In genomic region chr2:12861344-12861942, GRCh38 we compare ENCODE assay signal across 10 cellular contexts.
DNase-seq lines count a peak whose midpoint lies in the region; ATAC-seq and TF ChIP-seq lines count a peak whose summit lies in the region.
"Had no signal": no experiment of that assay in that cellular context is flagged by ENCODE, and none has a peak within 500 bp of the region (broad histone marks: within the 10 kb centered on the region; RNA-seq: fewer than 3 reads in every experiment).

No MANE protein-coding gene starts in this region.

- no peaks in the 10 kb centered on the region for H3K36me3 ChIP-seq in thyroid gland
- H3K36me3 ChIP-seq: tibial nerve had no signal

- no peak for TF ChIP-seq CTCF in thyroid gland (IDR thresholded peaks at IDR 0.05)

- TF ChIP-seq POLR2A in thyroid gland (IDR thresholded peaks at IDR 0.05): no peak

- no peak overlapping the region for H3K4me3 ChIP-seq in thyroid gland (replicated peaks in 1 of 3)
- H3K4me3 ChIP-seq: tibial nerve had no signal

- no peak overlapping the region for H3K27ac ChIP-seq in thyroid gland

- H3K36me3 Mint-ChIP-seq in activated T-helper 17 cell treated with anti-CD3 and anti-CD28 coated beads, Interleukin-2, amount 50 U/mL, for 72 hours (ENCODE audit: low read depth): no peaks in the 10 kb centered on the region

- no peaks in the 10 kb centered on the region for H3K27me3 ChIP-seq in thyroid gland
- H3K27me3 ChIP-seq: tibial nerve had no signal

- H3K9me3 ChIP-seq in thyroid gland: no peaks in the 10 kb centered on the region

- H3K9me3 Mint-ChIP-seq in activated T-helper 17 cell treated with anti-CD3 and anti-CD28 coated beads, Interleukin-2, amount 50 U/mL, for 72 hours: peaks cover 16% of the 10 kb centered on the region

- no peaks in the 10 kb centered on the region for H3K27me3 Mint-ChIP-seq in activated T-helper 17 cell treated with anti-CD3 and anti-CD28 coated beads, Interleukin-2, amount 50 U/mL, for 72 hours

- WGBS in thyroid gland, 2 donors: 74 to 89% methylated on average over 2 of the region's 2 CpGs

- no peaks in the 10 kb centered on the region for H3K4me1 ChIP-seq in thyroid gland

- intact Hi-C loops in thyroid gland (cut with DNase I): no loop called here

- H3K4me3 Mint-ChIP-seq in activated T-helper 17 cell treated with anti-CD3 and anti-CD28 coated beads, Interleukin-2, amount 50 U/mL, for 72 hours: peak overlapping the region; percentile 61

- H3K27ac Mint-ChIP-seq in activated T-helper 17 cell treated with anti-CD3 and anti-CD28 coated beads, Interleukin-2, amount 50 U/mL, for 72 hours: peak overlapping the region; percentile 17

- peaks cover 14% of the 10 kb centered on the region for H3K4me1 Mint-ChIP-seq in activated T-helper 17 cell treated with anti-CD3 and anti-CD28 coated beads, Interleukin-2, amount 50 U/mL, for 72 hours

- ATAC-seq in GM19351 (IDR thresholded peaks at IDR 0.05; ENCODE audit: unreplicated experiment) (peak; percentile 56), GM19035 (IDR thresholded peaks at IDR 0.05; ENCODE audit: unreplicated experiment) (no peak)
- peak; percentile 57 for ATAC-seq in activated T-helper 17 cell treated with anti-CD3 and anti-CD28 coated beads, Interleukin-2, amount 50 U/mL, for 72 hours (replicated peaks)

- peak; percentile 42 for DNase-seq in AG08396 (ENCODE audit: low spot score)
- DNase-seq in iris pigment epithelial cell (ENCODE audit: low read depth): peak; percentile 83
- no peak for DNase-seq in stimulated activated naive CD4-positive, alpha-beta T cell treated with Interleukin-2 at 50 U/mL for 16 hours (lab: John Stamatoyannopoulos, UW)
- no peak for DNase-seq in medulla oblongata (ENCODE audit: extremely low spot score)
- DNase-seq in thyroid gland: no peak
- DNase-seq: NCI-H510A had no signal

Comparison
In these comparisons a context has a peak if more than half of its experiments do, and no peak if none do; other contexts are left out.
1. DNase-seq: peak in AG08396 (single experiment) and iris pigment epithelial cell (single experiment); none in stimulated activated naive CD4-positive, alpha-beta T cell treated with Interleukin-2 at 50 U/mL for 16 hours (single experiment), medulla oblongata (single experiment) and thyroid gland (0 of 2).